27 cellular contexts compared by ENCODE assay signal in the genomic region with DNA sequence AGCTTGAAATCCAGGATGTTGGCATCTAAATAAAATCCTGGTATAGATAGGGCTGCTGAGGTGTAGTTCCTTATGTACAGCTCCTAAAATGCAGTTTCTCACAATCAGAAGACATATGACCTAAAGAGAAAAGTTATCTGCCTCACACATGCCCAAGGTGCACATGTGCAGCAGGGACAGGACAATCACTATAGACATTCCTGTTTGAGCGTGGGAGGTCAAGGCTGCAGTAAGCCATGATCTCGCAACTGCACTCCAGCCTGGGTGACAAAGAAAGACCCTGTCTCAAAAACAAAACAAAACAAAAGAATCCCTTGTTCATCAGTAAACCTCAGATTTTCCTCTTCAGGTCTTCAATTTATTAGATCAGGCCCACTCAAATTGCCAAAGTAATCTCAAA.
"Had no signal": no experiment of that assay in that cellular context is flagged by ENCODE, and none has a peak within 500 bp of the region (broad histone marks: within the 10 kb centered on the region; RNA-seq: fewer than 3 reads in every experiment).

No MANE protein-coding gene starts in this region.

- H3K36me3 ChIP-seq: colonic mucosa, gastrocnemius medialis had no signal

- H3K9me3 ChIP-seq: colonic mucosa, esophagus muscularis mucosa, esophagus squamous epithelium, gastrocnemius medialis, gastroesophageal sphincter, heart left ventricle, heart right ventricle had no signal

- H3K27ac ChIP-seq: colonic mucosa, coronary artery, dorsolateral prefrontal cortex, epithelial cell of prostate, esophagus muscularis mucosa, esophagus squamous epithelium, foreskin keratinocyte, gastrocnemius medialis, gastroesophageal sphincter, heart left ventricle, heart right ventricle had no signal

- ATAC-seq: effector memory CD8-positive, alpha-beta T cell; esophagus mucosa; foreskin keratinocyte had no signal

- H3K27me3 ChIP-seq: colonic mucosa, dorsolateral prefrontal cortex, esophagus muscularis mucosa, esophagus squamous epithelium, foreskin keratinocyte, gastrocnemius medialis, gastroesophageal sphincter, heart left ventricle, heart right ventricle had no signal

- H3K4me1 ChIP-seq: colonic mucosa, esophagus squamous epithelium, foreskin keratinocyte, gastrocnemius medialis, gastroesophageal sphincter, heart right ventricle had no signal

- FAIRE-seq: colon, endometrium, endothelial cell of umbilical vein, frontal cortex had no signal

- DNase-seq: colonic mucosa; cortex of kidney; dermis blood vessel endothelial cell; dorsolateral prefrontal cortex; effector CD4-positive, alpha-beta T cell; effector CD8-positive, alpha-beta T cell; effector memory CD4-positive, alpha-beta T cell; effector memory CD8-positive, alpha-beta T cell; endodermal cell; erythroblast; esophagus squamous epithelium; foreskin melanocyte; glutamatergic neuron; head of caudate nucleus; heart left ventricle had no signal

- H3K4me3 ChIP-seq: colonic mucosa, coronary artery, dorsolateral prefrontal cortex, esophagus muscularis mucosa, esophagus squamous epithelium, gastrocnemius medialis, gastroesophageal sphincter, heart left ventricle, heart right ventricle had no signal
